9 cellular contexts compared by ENCODE assay signal in genomic region chr3:48561045-48561736, GRCh38. TPM values are rescaled to one million over a fixed set of nuclear protein-coding genes. Genes with fewer than 3 reads are reported as not detected.
DNase-seq lines count a peak whose midpoint lies in the region; FAIRE-seq and TF ChIP-seq lines count a peak whose summit lies in the region.
"Had no signal": no experiment of that assay in that cellular context is flagged by ENCODE, and none has a peak within 500 bp of the region (broad histone marks: within the 10 kb centered on the region; RNA-seq: fewer than 3 reads in every experiment).

No MANE protein-coding gene starts in this region.

- dilution Hi-C loops in endothelial cell of umbilical vein (cut with MboI; ENCODE audit: extremely low pct_ligation_motif_present, low sequenced_read_pairs): no loop called here

- H3K79me2 ChIP-seq in OCI-LY1 (ENCODE audit: insufficient read depth, low read length) (no peaks in the 10 kb centered on the region), endothelial cell of umbilical vein (ENCODE audit: control insufficient read depth, insufficient read depth, low read length) (no peaks in the 10 kb centered on the region)

- H3K4me2 ChIP-seq in OCI-LY1 (ENCODE audit: low read length) (peak overlapping the region; percentile 32; the same call in 1 of the 2 replicates), endothelial cell of umbilical vein (ENCODE audit: insufficient read depth, low read length) (no peak overlapping the region)

- H3K27ac ChIP-seq in OCI-LY1 (ENCODE audit: low read depth, low read length, poor library complexity, severe bottlenecking): no peak overlapping the region
- H3K27ac ChIP-seq in endothelial cell of umbilical vein (ENCODE audit: insufficient read depth, low read depth, low read length): no peak overlapping the region
- peak overlapping the region; percentile 61 for H3K27ac ChIP-seq in muscle layer of colon (ENCODE audit: low read depth, low read length)

- peak; percentile 32; the same call in 1 of the 2 replicates for TF ChIP-seq CTCF in GM12874 (IDR thresholded peaks at IDR 0.05; ENCODE audit: insufficient read depth, low read depth, low read length)
- peak; percentile 12; the same call in 1 of the 2 replicates for TF ChIP-seq CTCF in OCI-LY1 (IDR thresholded peaks at IDR 0.05; ENCODE audit: low read length)
- TF ChIP-seq CTCF in endothelial cell of umbilical vein (IDR thresholded peaks at IDR 0.05; ENCODE audit: extremely low read depth in 1 of 2, insufficient read depth in 1 of 2, low read depth in 1 of 2, low read length in 2 of 2): peak in 1 of 2 donors; percentile 41

- no peaks in the 10 kb centered on the region for H3K9me2 ChIP-seq in OCI-LY1 (ENCODE audit: low read depth, low read length)

- peaks cover 18% of the 10 kb centered on the region for H3K4me1 Mint-ChIP-seq in activated T-helper 1 cell treated with anti-CD3 and anti-CD28 coated beads, Interleukin-12 subunit alpha, Interleukin-12 subunit beta, Interleukin-2, Interleukin-4 antibody, amounts not matched to agents 30 ng/mL and 10 ng/mL and 1 ng/mL, durations not matched to agents 14 hours and 24 hours and 36 hours (ENCODE audit: low read depth)

- H4K20me1 ChIP-seq in OCI-LY1 (ENCODE audit: insufficient read depth, low read length): no peaks in the 10 kb centered on the region
- H4K20me1 ChIP-seq in endothelial cell of umbilical vein (replicated peaks; ENCODE audit: control insufficient read depth, extremely low read depth, insufficient read depth, low read length): no peaks in the 10 kb centered on the region

- H3F3A ChIP-seq in OCI-LY1 (ENCODE audit: insufficient read depth, low read length): no peaks in the 10 kb centered on the region

- BruUV-seq in endothelial cell of umbilical vein (replicated peaks; lab: Mats Ljungman, UMichigan): no TSS peak

- H3K36me3 Mint-ChIP-seq in activated T-helper 1 cell treated with anti-CD3 and anti-CD28 coated beads, Interleukin-12 subunit alpha, Interleukin-12 subunit beta, Interleukin-2, Interleukin-4 antibody, amounts not matched to agents 30 ng/mL and 10 ng/mL and 1 ng/mL, durations not matched to agents 14 hours and 24 hours and 36 hours (ENCODE audit: low read depth): no peaks in the 10 kb centered on the region

- H2AFZ ChIP-seq in OCI-LY1 (ENCODE audit: low read length): no peak overlapping the region
- H2AFZ ChIP-seq in endothelial cell of umbilical vein (ENCODE audit: low read depth, low read length): peak overlapping the region; percentile 77

- intact Hi-C loops in endothelial cell of umbilical vein (cut with micrococcal nuclease): no loop called here
- intact Hi-C loops in activated T-helper 1 cell treated with anti-CD3 and anti-CD28 coated beads, Interleukin-12 subunit alpha, Interleukin-12 subunit beta, Interleukin-2, Interleukin-4 antibody, amounts not matched to agents 30 ng/mL and 10 ng/mL and 1 ng/mL, durations not matched to agents 14 hours and 24 hours and 36 hours (cut with micrococcal nuclease): no loop called here

- no peaks in the 10 kb centered on the region; the same call in none of the 2 replicates for H3K27me3 ChIP-seq in OCI-LY1 (ENCODE audit: insufficient read depth, low read length)
- H3K27me3 ChIP-seq in endothelial cell of umbilical vein (ENCODE audit: control insufficient read depth in 2 of 2, insufficient read depth in 2 of 2, low read length in 2 of 2): no peaks in the 10 kb centered on the region
- H3K27me3 ChIP-seq in muscle layer of colon (ENCODE audit: control insufficient read depth in 1 of 2, insufficient read depth in 2 of 2, low read length in 2 of 2): no peaks in the 10 kb centered on the region
- H3K27me3 ChIP-seq: right lobe of liver had no signal

- H3K27ac Mint-ChIP-seq in activated T-helper 1 cell treated with anti-CD3 and anti-CD28 coated beads, Interleukin-12 subunit alpha, Interleukin-12 subunit beta, Interleukin-2, Interleukin-4 antibody, amounts not matched to agents 30 ng/mL and 10 ng/mL and 1 ng/mL, durations not matched to agents 14 hours and 24 hours and 36 hours: no peak overlapping the region

- H3K9me1 ChIP-seq in endothelial cell of umbilical vein (replicated peaks; ENCODE audit: control insufficient read depth, extremely low read depth, insufficient read depth, low read length): no peaks in the 10 kb centered on the region

- no peaks in the 10 kb centered on the region for H3K9me3 ChIP-seq in OCI-LY1 (ENCODE audit: low read length)
- no peaks in the 10 kb centered on the region for H3K9me3 ChIP-seq in endothelial cell of umbilical vein (replicated peaks; ENCODE audit: control insufficient read depth, insufficient read depth, low read length)
- H3K9me3 ChIP-seq in muscle layer of colon (ENCODE audit: low read length): no peaks in the 10 kb centered on the region
- H3K9me3 ChIP-seq: right lobe of liver had no signal

- no peak for TF ChIP-seq POLR2A in endothelial cell of umbilical vein (IDR thresholded peaks at IDR 0.05; ENCODE audit: low read depth, low read length)

- H3K4me3 Mint-ChIP-seq in activated T-helper 1 cell treated with anti-CD3 and anti-CD28 coated beads, Interleukin-12 subunit alpha, Interleukin-12 subunit beta, Interleukin-2, Interleukin-4 antibody, amounts not matched to agents 30 ng/mL and 10 ng/mL and 1 ng/mL, durations not matched to agents 14 hours and 24 hours and 36 hours: no peak overlapping the region

- H3K36me3 ChIP-seq in OCI-LY1 (ENCODE audit: insufficient read depth, low read length) (no peaks in the 10 kb centered on the region), endothelial cell of umbilical vein (ENCODE audit: control insufficient read depth in 2 of 2, extremely low read depth in 1 of 2, insufficient read depth in 2 of 2, low read length in 2 of 2) (no peaks in the 10 kb centered on the region), muscle layer of colon (ENCODE audit: insufficient read depth, low read length) (no peaks in the 10 kb centered on the region)
- H3K36me3 ChIP-seq: right lobe of liver had no signal

- peaks cover 27% of the 10 kb centered on the region for H3K4me1 ChIP-seq in OCI-LY1 (ENCODE audit: insufficient read depth, low read length, severe bottlenecking)
- H3K4me1 ChIP-seq in endothelial cell of umbilical vein (ENCODE audit: control insufficient read depth, extremely low read depth, insufficient read depth, low read length): peaks cover 24% of the 10 kb centered on the region
- peaks cover 23% of the 10 kb centered on the region for H3K4me1 ChIP-seq in muscle layer of colon (ENCODE audit: insufficient read depth, low read length)

- peak; percentile 26 for DNase-seq in endothelial cell of umbilical vein (ENCODE audit: low read depth, low spot score)
- DNase-seq in dedifferentiated amniotic fluid mesenchymal stem cell (ENCODE audit: extremely low spot score): no peak
- no peak for DNase-seq in activated T-helper 1 cell treated with anti-CD3 and anti-CD28 coated beads, Interleukin-12 subunit alpha, Interleukin-12 subunit beta, Interleukin-2, Interleukin-4 antibody, amounts not matched to agents 30 ng/mL and 10 ng/mL and 1 ng/mL, durations not matched to agents 14 hours and 24 hours and 36 hours (ENCODE audit: low spot score)
- DNase-seq in cortex of kidney (lab: John Stamatoyannopoulos, UW): no peak
- no peak for DNase-seq in SIG-M5 (lab: John Stamatoyannopoulos, UW)

- CTCF ChIA-PET in endothelial cell of umbilical vein (lab: Charles Lee): interaction anchor here (1.4 to 6.8 kb wide), 6 partner anchors 12 to 161 kb away, joined by 3 to 38 read pairs (median 4); partner anchors contain the start of genes SLC26A6 and UQCRC1

- H3K4me3 ChIP-seq in OCI-LY1 (ENCODE audit: low read depth, low read length, poor library complexity, severe bottlenecking) (no peak overlapping the region), endothelial cell of umbilical vein (replicated peaks in 1 of 3; ENCODE audit: insufficient read depth in 1 of 3, low read depth in 1 of 3, low read length in 3 of 3) (no peak overlapping the region), muscle layer of colon (ENCODE audit: low read depth in 1 of 2, low read length in 2 of 2) (peak overlapping the region; percentile 32 to 56)
- H3K4me3 ChIP-seq: right lobe of liver had no signal

- POLR2A ChIA-PET in endothelial cell of umbilical vein (lab: Charles Lee): no interaction called here

- no peaks in the 10 kb centered on the region for H3K9me3 Mint-ChIP-seq in activated T-helper 1 cell treated with anti-CD3 and anti-CD28 coated beads, Interleukin-12 subunit alpha, Interleukin-12 subunit beta, Interleukin-2, Interleukin-4 antibody, amounts not matched to agents 30 ng/mL and 10 ng/mL and 1 ng/mL, durations not matched to agents 14 hours and 24 hours and 36 hours

- H3K27me3 Mint-ChIP-seq in activated T-helper 1 cell treated with anti-CD3 and anti-CD28 coated beads, Interleukin-12 subunit alpha, Interleukin-12 subunit beta, Interleukin-2, Interleukin-4 antibody, amounts not matched to agents 30 ng/mL and 10 ng/mL and 1 ng/mL, durations not matched to agents 14 hours and 24 hours and 36 hours (ENCODE audit: insufficient read depth): no peaks in the 10 kb centered on the region

- peak; percentile 62 for FAIRE-seq in endothelial cell of umbilical vein (lab: Jason Lieb, UNC)

- H3K9ac ChIP-seq in OCI-LY1 (ENCODE audit: low read length): no peak overlapping the region; the same call in 1 of the 2 replicates
- H3K9ac ChIP-seq in endothelial cell of umbilical vein (replicated peaks; ENCODE audit: extremely low read depth, insufficient read depth, low read length): no peak overlapping the region
- H3K9ac ChIP-seq in muscle layer of colon (ENCODE audit: low read length): peak overlapping the region; percentile 25

RNA-seq across cellular contexts. Expression of gene UCN2, which starts 2.4 kb away (rescaled TPM):
- total RNA-seq in endothelial cell of umbilical vein: not detected in 2 replicates
- polyA plus RNA-seq in endothelial cell of umbilical vein: 0.05 and 0.11 TPM in 2 replicates
- polyA plus RNA-seq in endothelial cell of umbilical vein (2011; cell fraction: cytosol; rRNA removed): not detected in 2 replicates
- polyA plus RNA-seq in endothelial cell of umbilical vein (2011; cell fraction: nucleus; rRNA removed): 0.22 and 0.27 TPM in 2 replicates
- polyA plus RNA-seq in endothelial cell of umbilical vein (2012): not detected in 2 replicates
- not detected in 2 replicates for polyA minus RNA-seq in endothelial cell of umbilical vein
- polyA minus RNA-seq in endothelial cell of umbilical vein (2011; cell fraction: cytosol; rRNA and poly(A)+ RNA removed): not detected
- not detected in 2 replicates for polyA minus RNA-seq in endothelial cell of umbilical vein (2011; cell fraction: nucleus; rRNA and poly(A)+ RNA removed)
- 0.21 TPM in 1 of 2 replicates, not detected in the other for total RNA-seq in activated T-helper 1 cell treated with anti-CD3 and anti-CD28 coated beads, Interleukin-12 subunit alpha, Interleukin-12 subunit beta, Interleukin-2, Interleukin-4 antibody, amounts not matched to agents 30 ng/mL and 10 ng/mL and 1 ng/mL, durations not matched to agents 14 hours and 24 hours and 36 hours
- total RNA-seq: right lobe of liver had no signal

RNA-seq across cellular contexts. Expression of gene PFKFB4, which starts 4.6 kb away (rescaled TPM):
- 4.2 and 4.9 TPM in 2 replicates for total RNA-seq in endothelial cell of umbilical vein
- polyA plus RNA-seq in endothelial cell of umbilical vein: 4.0 and 4.1 TPM in 2 replicates
- 2.6 and 2.7 TPM in 2 replicates for polyA plus RNA-seq in endothelial cell of umbilical vein (2011; cell fraction: cytosol; rRNA removed)
- polyA plus RNA-seq in endothelial cell of umbilical vein (2011; cell fraction: nucleus; rRNA removed): 7.1 and 8.9 TPM in 2 replicates
- polyA plus RNA-seq in endothelial cell of umbilical vein (2012): 1.2 and 2.0 TPM in 2 replicates
- 7.1 and 7.6 TPM in 2 replicates for polyA minus RNA-seq in endothelial cell of umbilical vein
- polyA minus RNA-seq in endothelial cell of umbilical vein (2011; cell fraction: cytosol; rRNA and poly(A)+ RNA removed): 1.6 TPM
- 2.0 and 3.1 TPM in 2 replicates for polyA minus RNA-seq in endothelial cell of umbilical vein (2011; cell fraction: nucleus; rRNA and poly(A)+ RNA removed)
- total RNA-seq in activated T-helper 1 cell treated with anti-CD3 and anti-CD28 coated beads, Interleukin-12 subunit alpha, Interleukin-12 subunit beta, Interleukin-2, Interleukin-4 antibody, amounts not matched to agents 30 ng/mL and 10 ng/mL and 1 ng/mL, durations not matched to agents 14 hours and 24 hours and 36 hours: 11.7 and 15.5 TPM in 2 replicates

RNA-seq across cellular contexts. Expression of gene COL7A1, which starts 33.9 kb away (rescaled TPM):
- total RNA-seq in endothelial cell of umbilical vein: 1.5 and 1.9 TPM in 2 replicates
- polyA plus RNA-seq in endothelial cell of umbilical vein: 0.55 and 1.1 TPM in 2 replicates
- 0.12 and 0.13 TPM in 2 replicates for polyA plus RNA-seq in endothelial cell of umbilical vein (2011; cell fraction: cytosol; rRNA removed)
- 4.9 and 6.0 TPM in 2 replicates for polyA plus RNA-seq in endothelial cell of umbilical vein (2011; cell fraction: nucleus; rRNA removed)
- polyA plus RNA-seq in endothelial cell of umbilical vein (2012): 0.44 and 0.78 TPM in 2 replicates
- polyA minus RNA-seq in endothelial cell of umbilical vein: 0.19 and 1.2 TPM in 2 replicates
- 14.2 TPM for polyA minus RNA-seq in endothelial cell of umbilical vein (2011; cell fraction: cytosol; rRNA and poly(A)+ RNA removed)
- polyA minus RNA-seq in endothelial cell of umbilical vein (2011; cell fraction: nucleus; rRNA and poly(A)+ RNA removed): 0.96 and 1.8 TPM in 2 replicates
- 0.39 and 0.83 TPM in 2 replicates for total RNA-seq in activated T-helper 1 cell treated with anti-CD3 and anti-CD28 coated beads, Interleukin-12 subunit alpha, Interleukin-12 subunit beta, Interleukin-2, Interleukin-4 antibody, amounts not matched to agents 30 ng/mL and 10 ng/mL and 1 ng/mL, durations not matched to agents 14 hours and 24 hours and 36 hours

RNA-seq across cellular contexts. Expression of gene UQCRC1, which starts 48.3 kb away (rescaled TPM):
- 184 and 186 TPM in 2 replicates for total RNA-seq in endothelial cell of umbilical vein
- 415 and 427 TPM in 2 replicates for polyA plus RNA-seq in endothelial cell of umbilical vein
- polyA plus RNA-seq in endothelial cell of umbilical vein (2011; cell fraction: cytosol; rRNA removed): 307 and 337 TPM in 2 replicates
- polyA plus RNA-seq in endothelial cell of umbilical vein (2011; cell fraction: nucleus; rRNA removed): 290 and 315 TPM in 2 replicates
- polyA plus RNA-seq in endothelial cell of umbilical vein (2012): 171 and 242 TPM in 2 replicates
- polyA minus RNA-seq in endothelial cell of umbilical vein: 542 and 636 TPM in 2 replicates
- 468 TPM for polyA minus RNA-seq in endothelial cell of umbilical vein (2011; cell fraction: cytosol; rRNA and poly(A)+ RNA removed)
- 79.8 and 86.9 TPM in 2 replicates for polyA minus RNA-seq in endothelial cell of umbilical vein (2011; cell fraction: nucleus; rRNA and poly(A)+ RNA removed)
- 191 and 193 TPM in 2 replicates for total RNA-seq in activated T-helper 1 cell treated with anti-CD3 and anti-CD28 coated beads, Interleukin-12 subunit alpha, Interleukin-12 subunit beta, Interleukin-2, Interleukin-4 antibody, amounts not matched to agents 30 ng/mL and 10 ng/mL and 1 ng/mL, durations not matched to agents 14 hours and 24 hours and 36 hours

RNA-seq across cellular contexts. Expression of gene SHISA5, which starts 57.2 kb away (rescaled TPM):
- 205 and 213 TPM in 2 replicates for total RNA-seq in endothelial cell of umbilical vein
- polyA plus RNA-seq in endothelial cell of umbilical vein: 320 and 401 TPM in 2 replicates
- polyA plus RNA-seq in endothelial cell of umbilical vein (2011; cell fraction: cytosol; rRNA removed): 210 and 226 TPM in 2 replicates
- polyA plus RNA-seq in endothelial cell of umbilical vein (2011; cell fraction: nucleus; rRNA removed): 87.1 and 91.4 TPM in 2 replicates
- 173 and 191 TPM in 2 replicates for polyA plus RNA-seq in endothelial cell of umbilical vein (2012)
- 158 and 169 TPM in 2 replicates for polyA minus RNA-seq in endothelial cell of umbilical vein
- 92.3 TPM for polyA minus RNA-seq in endothelial cell of umbilical vein (2011; cell fraction: cytosol; rRNA and poly(A)+ RNA removed)
- 29.9 and 37.6 TPM in 2 replicates for polyA minus RNA-seq in endothelial cell of umbilical vein (2011; cell fraction: nucleus; rRNA and poly(A)+ RNA removed)
- 90.1 and 92.5 TPM in 2 replicates for total RNA-seq in activated T-helper 1 cell treated with anti-CD3 and anti-CD28 coated beads, Interleukin-12 subunit alpha, Interleukin-12 subunit beta, Interleukin-2, Interleukin-4 antibody, amounts not matched to agents 30 ng/mL and 10 ng/mL and 1 ng/mL, durations not matched to agents 14 hours and 24 hours and 36 hours

Comparison
In these comparisons a context has a peak if more than half of its experiments do, and no peak if none do; other contexts are left out.
1. H3K4me3 ChIP-seq: peak in muscle layer of colon (2 of 2); none in OCI-LY1 (single experiment) and endothelial cell of umbilical vein (0 of 3).